In the genomic region with DNA sequence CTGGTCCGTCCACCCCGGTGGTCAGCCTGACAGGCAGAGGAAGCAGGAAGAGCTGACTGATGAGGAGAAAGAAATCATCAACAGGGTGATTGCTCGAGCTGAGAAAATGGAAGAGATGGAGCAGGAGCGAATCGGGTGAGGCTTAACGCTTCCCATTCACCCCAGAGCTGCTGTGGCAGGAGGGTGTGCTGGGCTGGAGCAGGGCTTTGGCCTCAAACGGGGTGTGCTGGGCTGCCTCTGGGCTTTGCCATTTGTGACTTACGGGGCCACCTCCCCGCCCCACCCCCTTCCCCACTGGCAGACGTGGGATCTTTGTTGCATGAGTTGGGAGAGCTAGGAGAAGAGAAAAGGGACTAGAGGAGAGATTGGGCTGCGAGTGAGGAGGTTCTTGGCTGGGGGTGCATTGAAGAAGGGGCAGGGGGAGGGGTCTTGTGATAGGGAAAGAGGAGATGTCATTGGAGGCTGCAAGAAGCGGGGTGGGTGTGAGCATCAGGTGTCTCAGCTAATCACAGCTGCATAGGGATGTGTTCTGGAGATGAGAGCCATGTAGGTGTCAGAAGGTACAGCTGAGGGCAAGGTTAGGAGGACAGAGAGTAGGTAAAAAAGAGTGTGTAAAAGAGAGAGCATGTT, we compare ENCODE assay signal across 27 cellular contexts. TPM values are rescaled to one million over a fixed set of nuclear protein-coding genes. Genes with fewer than 3 reads are reported as not detected.
"Had no signal": no experiment of that assay in that cellular context is flagged by ENCODE, and none has a peak within 500 bp of the region (broad histone marks: within the 10 kb centered on the region; RNA-seq: fewer than 3 reads in every experiment).

No MANE protein-coding gene starts in this region.

- H3K9ac ChIP-seq: SK-N-SH had no signal

- H3K9me3 Mint-ChIP-seq: activated CD4-positive, alpha-beta memory T cell treated with anti-CD3 and anti-CD28 coated beads for 36 hours; activated naive CD8-positive, alpha-beta T cell treated with anti-CD3 and anti-CD28 coated beads, Interleukin-2, amount 10 ng/mL, durations not matched to agents 7 days and 5 days; stimulated activated naive CD8-positive, alpha-beta T cell treated with anti-CD3 and anti-CD28 coated beads, Interleukin-15, Interleukin-2, amounts not matched to agents 100 ng/mL and 50 ng/mL, for 24 hours had no signal

- H3K36me3 Mint-ChIP-seq: activated CD4-positive, alpha-beta memory T cell treated with anti-CD3 and anti-CD28 coated beads for 36 hours; activated naive CD8-positive, alpha-beta T cell treated with anti-CD3 and anti-CD28 coated beads, Interleukin-2, amount 10 ng/mL, durations not matched to agents 7 days and 5 days had no signal

- H3K4me3 Mint-ChIP-seq: activated CD4-positive, alpha-beta memory T cell treated with anti-CD3 and anti-CD28 coated beads for 36 hours; activated naive CD8-positive, alpha-beta T cell treated with anti-CD3 and anti-CD28 coated beads, Interleukin-2, amount 10 ng/mL, durations not matched to agents 7 days and 5 days; naive B cell; stimulated activated naive CD8-positive, alpha-beta T cell treated with anti-CD3 and anti-CD28 coated beads, Interleukin-15, Interleukin-2, amounts not matched to agents 100 ng/mL and 50 ng/mL, for 24 hours had no signal

- H3K4me1 Mint-ChIP-seq: activated naive CD8-positive, alpha-beta T cell treated with anti-CD3 and anti-CD28 coated beads, Interleukin-2, amount 10 ng/mL, durations not matched to agents 7 days and 5 days; naive B cell had no signal

- H3K27ac Mint-ChIP-seq: activated CD4-positive, alpha-beta memory T cell treated with anti-CD3 and anti-CD28 coated beads for 36 hours; activated naive CD8-positive, alpha-beta T cell treated with anti-CD3 and anti-CD28 coated beads, Interleukin-2, amount 10 ng/mL, durations not matched to agents 7 days and 5 days; stimulated activated naive CD8-positive, alpha-beta T cell treated with anti-CD3 and anti-CD28 coated beads, Interleukin-15, Interleukin-2, amounts not matched to agents 100 ng/mL and 50 ng/mL, for 24 hours had no signal

- H3K27ac ChIP-seq: lower lobe of right lung, pancreas, thyroid gland had no signal

- H3K4me3 ChIP-seq: lower lobe of right lung, pancreas, thyroid gland had no signal

- H3K9me3 ChIP-seq: lower lobe of right lung, pancreas, SK-N-SH, thyroid gland had no signal

- FAIRE-seq: endothelial cell of umbilical vein, pancreas, TTC549 had no signal

- H3K36me3 ChIP-seq: lower lobe of right lung, pancreas, thyroid gland had no signal

- ATAC-seq: esophagus mucosa, left lobe of liver, lower lobe of right lung, pancreas, right cardiac atrium had no signal

- H3K27me3 ChIP-seq: pancreas, thyroid gland had no signal

- H3K4me1 ChIP-seq: lower lobe of right lung, pancreas, thyroid gland had no signal

- H3K4me2 ChIP-seq: SK-N-SH had no signal

- DNase-seq: activated CD4-positive, alpha-beta memory T cell treated with anti-CD3 and anti-CD28 coated beads for 36 hours; activated naive CD4-positive, alpha-beta T cell treated with Interleukin-2 at 50 U/mL for 16 hours; activated naive CD8-positive, alpha-beta T cell treated with anti-CD3 and anti-CD28 coated beads, Interleukin-2, amount 10 ng/mL, durations not matched to agents 7 days and 5 days; activated T-cell treated with anti-CD3 and anti-CD28 coated beads, Interleukin-2, amount 50 U/mL, for 48 hours; amniotic stem cell; effector CD4-positive, alpha-beta T cell; foreskin melanocyte; glutamatergic neuron; hippocampal formation; lower lobe of right lung; naive B cell; pancreas; right cardiac atrium; SK-N-SH; stimulated activated CD4-positive, alpha-beta T cell treated with anti-CD3 and anti-CD28 coated beads, Interleukin-4, amount 100 ng/mL, for 4 hours; substantia nigra; thyroid gland had no signal

RNA-seq across cellular contexts. Expression of gene RPH3A, which starts 56.3 kb away (rescaled TPM):
- total RNA-seq: activated CD4-positive, alpha-beta memory T cell treated with anti-CD3 and anti-CD28 coated beads for 36 hours; activated naive CD8-positive, alpha-beta T cell treated with anti-CD3 and anti-CD28 coated beads, Interleukin-2, amount 10 ng/mL, durations not matched to agents 7 days and 5 days; chondrocyte; endothelial cell of umbilical vein; esophagus mucosa; kidney epithelial cell; left lobe of liver; pulmonary artery endothelial cell; right cardiac atrium; T-helper 2 cell treated with Interferon-gamma antibody and Interleukin-4, amounts not matched to agents 100 ng/mL and 5 ng/mL, for 36 hours; thyroid gland; ureter had no signal
- polyA plus RNA-seq: endothelial cell of umbilical vein, right cardiac atrium had no signal

RNA-seq across cellular contexts. Expression of gene OAS1, which starts 58.9 kb away (rescaled TPM):
- total RNA-seq: chondrocyte had no signal
